25 cellular contexts compared by ENCODE assay signal in the genomic region with DNA sequence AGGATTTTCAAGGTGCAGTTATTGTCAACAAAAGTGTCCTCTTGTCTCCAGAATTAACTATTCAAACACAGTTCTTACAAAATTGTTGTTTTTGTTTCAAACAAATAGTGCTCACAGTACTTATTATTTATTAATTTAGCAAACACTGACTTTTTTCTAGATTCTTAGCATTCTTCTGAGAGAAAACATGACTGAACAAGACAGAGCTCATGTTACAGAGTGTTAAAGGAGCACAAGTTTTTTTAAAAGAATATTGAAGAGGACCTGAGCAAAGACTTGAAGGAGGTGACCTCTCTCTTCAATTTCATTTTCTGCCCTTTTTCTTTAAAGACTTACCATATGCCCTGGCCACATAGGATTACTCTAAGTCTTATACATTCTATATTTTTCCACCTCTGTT.
"Had no signal": no experiment of that assay in that cellular context is flagged by ENCODE, and none has a peak within 500 bp of the region (broad histone marks: within the 10 kb centered on the region; RNA-seq: fewer than 3 reads in every experiment).

No MANE protein-coding gene starts in this region.

- H3K4me3 ChIP-seq: esophagus muscularis mucosa, gastroesophageal sphincter, left ventricle myocardium inferior, lower lobe of right lung, neural progenitor cell, psoas muscle, stomach, thoracic aorta, transverse colon had no signal

- ATAC-seq: effector memory CD8-positive, alpha-beta T cell; gastroesophageal sphincter; left cardiac atrium; lower lobe of right lung; natural killer cell treated with Interleukin-12 subunit alpha and Interleukin-12 subunit beta and Interleukin-15 and Interleukin-18, amount 100 ng/mL, for 72 hours; psoas muscle; sciatic nerve had no signal

- H3K36me3 Mint-ChIP-seq: memory B cell, neural progenitor cell had no signal

- DNase-seq: effector memory CD8-positive, alpha-beta T cell; foreskin fibroblast; glutamatergic neuron; immature natural killer cell; kidney; left cardiac atrium; left ventricle myocardium inferior; lower lobe of right lung; midbrain; occipital lobe; psoas muscle; retina; stimulated activated CD4-positive, alpha-beta T cell treated with anti-CD3 and anti-CD28 coated beads, Interleukin-2, amount 100 ng/mL, for 24 hours; stimulated activated naive CD4-positive, alpha-beta T cell; stomach; substantia nigra; transverse colon had no signal

- H3K9me3 Mint-ChIP-seq: neural progenitor cell had no signal

- H3K27me3 Mint-ChIP-seq: dendritic cell treated with granulocyte-macrophage colony-stimulating factor and Interleukin-4, amounts not matched to agents 40 ng/mL and 50 ng/mL, for 4 days; effector memory CD8-positive, alpha-beta T cell; memory B cell; natural killer cell treated with Interleukin-12 subunit alpha and Interleukin-12 subunit beta and Interleukin-15 and Interleukin-18, amount 100 ng/mL, for 72 hours had no signal

- H3K27ac Mint-ChIP-seq: dendritic cell treated with granulocyte-macrophage colony-stimulating factor and Interleukin-4, amounts not matched to agents 40 ng/mL and 50 ng/mL, for 4 days; effector memory CD8-positive, alpha-beta T cell; memory B cell; natural killer cell treated with Interleukin-12 subunit alpha and Interleukin-12 subunit beta and Interleukin-15 and Interleukin-18, amount 100 ng/mL, for 72 hours; neural progenitor cell had no signal

- H3K4me1 Mint-ChIP-seq: immature natural killer cell, memory B cell, neural progenitor cell had no signal

- H3K4me3 Mint-ChIP-seq: dendritic cell treated with granulocyte-macrophage colony-stimulating factor and Interleukin-4, amounts not matched to agents 40 ng/mL and 50 ng/mL, for 4 days; effector memory CD8-positive, alpha-beta T cell; immature natural killer cell; memory B cell; natural killer cell treated with Interleukin-12 subunit alpha and Interleukin-12 subunit beta and Interleukin-15 and Interleukin-18, amount 100 ng/mL, for 72 hours; neural progenitor cell had no signal
